Comparison of ENCODE assay signal across 15 cellular contexts in the genomic region with DNA sequence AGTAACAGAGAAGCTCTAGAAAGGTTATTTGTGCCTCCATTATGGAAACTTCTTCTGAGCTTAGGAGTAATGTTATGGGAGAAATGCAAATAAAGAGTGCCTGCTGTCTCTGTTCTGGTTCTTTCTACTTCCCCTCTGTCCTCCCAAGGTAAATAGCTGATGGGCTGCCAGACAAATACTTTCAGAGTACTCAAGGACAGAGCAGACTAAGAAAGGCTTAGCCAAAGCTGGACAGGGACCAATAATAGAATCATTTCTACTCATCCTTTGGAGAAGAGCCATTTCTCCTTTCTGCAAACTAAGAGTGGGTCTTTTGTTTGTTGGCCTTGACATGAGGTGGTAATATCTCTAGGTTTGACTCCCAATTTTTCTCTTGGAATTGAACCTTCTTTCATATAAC.
DNase-seq lines count a peak whose midpoint lies in the region; ATAC-seq and TF ChIP-seq lines count a peak whose summit lies in the region.
"Had no signal": no experiment of that assay in that cellular context is flagged by ENCODE, and none has a peak within 500 bp of the region (broad histone marks: within the 10 kb centered on the region; RNA-seq: fewer than 3 reads in every experiment).

No MANE protein-coding gene starts in this region.

- DNase-seq in LNCaP clone FGC (ENCODE audit: low read depth) (peak; percentile 42), left lobe of liver (ENCODE audit: low spot score) (no peak), psoas muscle (no peak), D341Med (ENCODE audit: low spot score) (no peak), natural killer cell (no peak), AG08395 (ENCODE audit: low spot score) (no peak)
- DNase-seq in stimulated activated effector memory CD8-positive, alpha-beta T cell treated with anti-CD3 and anti-CD28 coated beads, Interleukin-12 subunit alpha, Interleukin-12 subunit beta, amount 100 ng/mL, for 72 hours (ENCODE audit: low spot score in 2 of 2) = no peak
- DNase-seq: BE2C; CD4-positive, alpha-beta memory T cell; DMS153; GF-D8; GOT3 had no signal

- no peak overlapping the region for H2AFZ ChIP-seq in OCI-LY1 (ENCODE audit: low read length)

- H3K4me3 Mint-ChIP-seq in stimulated activated effector memory CD8-positive, alpha-beta T cell treated with anti-CD3 and anti-CD28 coated beads, Interleukin-12 subunit alpha, Interleukin-12 subunit beta, amount 100 ng/mL, for 72 hours = no peak overlapping the region
- H3K4me3 Mint-ChIP-seq in natural killer cell = no peak overlapping the region
- H3K4me3 Mint-ChIP-seq: CD4-positive, alpha-beta memory T cell had no signal

- H3K4me1 ChIP-seq in OCI-LY1 (ENCODE audit: insufficient read depth, low read length, severe bottlenecking) (peaks cover 35% of the 10 kb centered on the region), psoas muscle (peaks cover 6% of the 10 kb centered on the region)
- H3K4me1 ChIP-seq: BE2C, HAP-1 had no signal

- H3K27ac Mint-ChIP-seq in stimulated activated effector memory CD8-positive, alpha-beta T cell treated with anti-CD3 and anti-CD28 coated beads, Interleukin-12 subunit alpha, Interleukin-12 subunit beta, amount 100 ng/mL, for 72 hours = no peak overlapping the region
- no peak overlapping the region for H3K27ac Mint-ChIP-seq in natural killer cell
- H3K27ac Mint-ChIP-seq: CD4-positive, alpha-beta memory T cell had no signal

- H3K9me3 Mint-ChIP-seq in stimulated activated effector memory CD8-positive, alpha-beta T cell treated with anti-CD3 and anti-CD28 coated beads, Interleukin-12 subunit alpha, Interleukin-12 subunit beta, amount 100 ng/mL, for 72 hours = no peaks in the 10 kb centered on the region
- H3K9me3 Mint-ChIP-seq in natural killer cell = no peaks in the 10 kb centered on the region

- no peaks in the 10 kb centered on the region for H3K9me2 ChIP-seq in OCI-LY1 (ENCODE audit: low read depth, low read length)

- H3F3A ChIP-seq in OCI-LY1 (ENCODE audit: insufficient read depth, low read length) = no peaks in the 10 kb centered on the region

- H3K27ac ChIP-seq in OCI-LY1 (ENCODE audit: low read depth, low read length, poor library complexity, severe bottlenecking) (peak overlapping the region; percentile 60), psoas muscle (peak overlapping the region; percentile 67)
- H3K27ac ChIP-seq: C4-2B had no signal

- no peaks in the 10 kb centered on the region for H3K27me3 ChIP-seq in OCI-LY1 (ENCODE audit: insufficient read depth, low read length)
- H3K27me3 ChIP-seq in psoas muscle (ENCODE audit: insufficient read depth in 3 of 3, low read length in 2 of 3) = peaks cover 0 to 5% (median 0%) of the 10 kb centered on the region in 3 donors
- H3K27me3 ChIP-seq: BE2C had no signal

- no peaks in the 10 kb centered on the region for H4K20me1 ChIP-seq in OCI-LY1 (ENCODE audit: insufficient read depth, low read length)

- H3K9ac ChIP-seq in OCI-LY1 (ENCODE audit: low read length) = no peak overlapping the region

- H3K4me1 Mint-ChIP-seq in stimulated activated effector memory CD8-positive, alpha-beta T cell treated with anti-CD3 and anti-CD28 coated beads, Interleukin-12 subunit alpha, Interleukin-12 subunit beta, amount 100 ng/mL, for 72 hours = no peaks in the 10 kb centered on the region
- H3K4me1 Mint-ChIP-seq in natural killer cell = no peaks in the 10 kb centered on the region
- H3K4me1 Mint-ChIP-seq: CD4-positive, alpha-beta memory T cell had no signal

- TF ChIP-seq CTCF in LNCaP clone FGC (IDR thresholded peaks at IDR 0.05; ENCODE audit: control insufficient read depth, extremely low read depth, insufficient read depth) = no peak
- TF ChIP-seq CTCF in OCI-LY1 (IDR thresholded peaks at IDR 0.05; ENCODE audit: low read length) = no peak
- no peak for TF ChIP-seq CTCF in psoas muscle (IDR thresholded peaks at IDR 0.05)
- TF ChIP-seq CTCF in natural killer cell (IDR thresholded peaks at IDR 0.05) = no peak

- no peaks in the 10 kb centered on the region for H3K27me3 Mint-ChIP-seq in natural killer cell (ENCODE audit: low read depth in 2 of 2)
- H3K27me3 Mint-ChIP-seq: CD4-positive, alpha-beta memory T cell had no signal

- intact Hi-C loops in psoas muscle (cut with DNase I) (no loop called here), natural killer cell (cut with micrococcal nuclease) (no loop called here)

- H3K4me3 ChIP-seq in LNCaP clone FGC (ENCODE audit: low read depth, low read length) = no peak overlapping the region
- H3K4me3 ChIP-seq in OCI-LY1 (ENCODE audit: low read depth, low read length, poor library complexity, severe bottlenecking) = no peak overlapping the region
- no peak overlapping the region for H3K4me3 ChIP-seq in psoas muscle
- H3K4me3 ChIP-seq: HAP-1 had no signal

- H3K36me3 Mint-ChIP-seq in stimulated activated effector memory CD8-positive, alpha-beta T cell treated with anti-CD3 and anti-CD28 coated beads, Interleukin-12 subunit alpha, Interleukin-12 subunit beta, amount 100 ng/mL, for 72 hours = no peaks in the 10 kb centered on the region
- H3K36me3 Mint-ChIP-seq in natural killer cell = no peaks in the 10 kb centered on the region
- H3K36me3 Mint-ChIP-seq: CD4-positive, alpha-beta memory T cell had no signal

- H3K9me3 ChIP-seq in OCI-LY1 (ENCODE audit: low read length) = no peaks in the 10 kb centered on the region
- H3K9me3 ChIP-seq in psoas muscle = no peaks in the 10 kb centered on the region
- H3K9me3 ChIP-seq: BE2C, HAP-1 had no signal

- H3K36me3 ChIP-seq in OCI-LY1 (ENCODE audit: insufficient read depth, low read length) = no peaks in the 10 kb centered on the region
- H3K36me3 ChIP-seq in psoas muscle (ENCODE audit: insufficient read depth in 1 of 2, low read depth in 1 of 2) = no peaks in the 10 kb centered on the region
- H3K36me3 ChIP-seq: BE2C, HAP-1 had no signal

- ATAC-seq in left lobe of liver (peak; percentile 60), psoas muscle (peak in 1 of 4 donors; percentile 39), natural killer cell (no peak)
- no peak for ATAC-seq in stimulated activated effector memory CD8-positive, alpha-beta T cell treated with anti-CD3 and anti-CD28 coated beads, Interleukin-12 subunit alpha, Interleukin-12 subunit beta, amount 100 ng/mL, for 72 hours

- no peak overlapping the region for H3K4me2 ChIP-seq in OCI-LY1 (ENCODE audit: low read length)

- no peaks in the 10 kb centered on the region for H3K79me2 ChIP-seq in OCI-LY1 (ENCODE audit: insufficient read depth, low read length)
